ENCODE assay signal across 9 cellular contexts in genomic region chr19:11333838-11334237, GRCh38. TPM values are rescaled to one million over a fixed set of nuclear protein-coding genes. Genes with fewer than 3 reads are reported as not detected.
"Had no signal": no experiment of that assay in that cellular context is flagged by ENCODE, and none has a peak within 500 bp of the region (broad histone marks: within the 10 kb centered on the region; RNA-seq: fewer than 3 reads in every experiment).

No MANE protein-coding gene starts in this region.

RNA-seq across cellular contexts. Expression of gene TSPAN16, which starts 37.9 kb away (rescaled TPM):
- total RNA-seq: activated T-cell treated with anti-CD3 and anti-CD28 coated beads, Interleukin-2, amount 50 U/mL, for 72 hours; aorta; bronchial epithelial cell; endothelial cell of umbilical vein; esophagus muscularis mucosa; glomerular endothelial cell; lower leg skin; mesothelial cell of epicardium; sigmoid colon had no signal
- polyA plus RNA-seq: aorta, endothelial cell of umbilical vein had no signal
